Comparison of ENCODE assay signal across 20 cellular contexts in the genomic region with DNA sequence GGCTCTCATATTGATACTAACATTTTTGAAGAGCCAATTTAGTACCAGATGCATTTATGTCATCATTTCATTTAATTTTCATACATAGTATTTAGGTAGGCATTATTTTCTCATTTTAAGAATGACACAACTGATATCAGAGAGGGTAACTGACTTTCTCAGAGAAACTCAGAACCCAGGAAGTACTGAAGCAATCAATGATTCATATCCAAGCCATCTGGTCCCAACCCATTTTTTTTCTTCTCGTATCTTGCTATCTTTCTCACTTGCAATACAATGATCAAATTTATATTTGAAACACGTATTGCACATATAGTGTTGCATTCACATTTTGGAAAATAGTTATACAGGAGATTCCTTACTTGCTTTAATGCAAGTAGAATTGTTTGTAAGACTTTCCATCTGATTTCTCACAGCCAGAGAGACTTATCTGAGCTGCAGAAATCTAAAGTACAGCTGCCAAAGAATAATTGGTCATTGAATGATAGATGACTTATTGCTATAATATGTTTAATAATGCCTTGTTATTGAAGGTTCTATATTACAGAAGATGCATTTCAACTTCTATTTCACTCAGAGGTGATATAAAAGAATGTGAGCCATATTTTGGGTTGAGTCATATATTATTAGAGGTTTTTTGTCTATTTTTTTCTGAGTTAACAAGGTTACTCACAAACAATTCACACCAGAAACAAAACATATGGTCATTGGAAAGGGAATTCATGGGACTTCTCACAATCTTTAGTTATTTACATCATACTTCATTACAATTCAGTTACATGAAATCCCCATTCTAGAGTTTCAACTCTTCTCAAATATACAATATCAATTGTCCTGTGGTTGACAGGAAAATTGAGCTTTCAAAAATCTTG.
A peak's percentile ranks its signal among the peaks of the same experiment; 100 is the strongest.
DNase-seq lines count a peak whose midpoint lies in the region; FAIRE-seq and TF ChIP-seq lines count a peak whose summit lies in the region.
"Had no signal": no experiment of that assay in that cellular context is flagged by ENCODE, and none has a peak within 500 bp of the region (broad histone marks: within the 10 kb centered on the region; RNA-seq: fewer than 3 reads in every experiment).

No MANE protein-coding gene starts in this region.

- H3K36me3 ChIP-seq in GM23248 (ENCODE audit: low read depth) (no peaks in the 10 kb centered on the region), bronchial epithelial cell (ENCODE audit: control insufficient read depth, insufficient read depth, low read length) (no peaks in the 10 kb centered on the region), neural progenitor cell (no peaks in the 10 kb centered on the region), endodermal cell (ENCODE audit: control insufficient read depth, insufficient read depth, low read length) (no peaks in the 10 kb centered on the region)
- H3K36me3 ChIP-seq: BLaER1 treated with 17β-estradiol and CSF1 and Interleukin-3, amounts not matched to agents 10 nM and 100 nM; heart left ventricle; thoracic aorta; WERI-Rb-1 had no signal

- H4K20me1 ChIP-seq in GM23248 (ENCODE audit: insufficient read depth) (no peaks in the 10 kb centered on the region), neural progenitor cell (ENCODE audit: low read depth) (no peaks in the 10 kb centered on the region), H9 (ENCODE audit: control insufficient read depth, insufficient read depth, insufficient read length) (no peaks in the 10 kb centered on the region)
- H4K20me1 ChIP-seq: BLaER1 treated with 17β-estradiol and CSF1 and Interleukin-3, amounts not matched to agents 10 nM and 100 nM had no signal

- H3K23me2 ChIP-seq in H9 (ENCODE audit: insufficient read length, low read depth, low read length, poor library complexity, severe bottlenecking), result no peaks in the 10 kb centered on the region

- no peak overlapping the region for H3K14ac ChIP-seq in H9 (ENCODE audit: insufficient read depth, low read length)

- no peaks in the 10 kb centered on the region for H3K9me2 ChIP-seq in GM23248 (ENCODE audit: insufficient read depth)

- H3K79me2 ChIP-seq in GM23248 (ENCODE audit: insufficient read depth) (no peaks in the 10 kb centered on the region), neural progenitor cell (ENCODE audit: low read depth) (no peaks in the 10 kb centered on the region), H9 (ENCODE audit: insufficient read depth, low read length) (no peaks in the 10 kb centered on the region)

- H2AFZ ChIP-seq in GM23248 (no peak overlapping the region), neural progenitor cell (replicated peaks) (no peak overlapping the region), H9 (ENCODE audit: low read length) (no peak overlapping the region)

- no peak overlapping the region for H2BK5ac ChIP-seq in H9 (ENCODE audit: insufficient read length, low read length)

- in situ Hi-C loops in GM23248 (cut with MboI), result no loop called here

- no peak overlapping the region for H4K5ac ChIP-seq in H9 (ENCODE audit: insufficient read length, low read depth, low read length)

- H3K4me3 ChIP-seq in GM23248 (no peak overlapping the region), bronchial epithelial cell (ENCODE audit: low read depth, low read length) (no peak overlapping the region), neural progenitor cell (no peak overlapping the region), endodermal cell (ENCODE audit: low read length) (no peak overlapping the region)
- H3K4me3 ChIP-seq: BLaER1 treated with 17β-estradiol and CSF1 and Interleukin-3, amounts not matched to agents 10 nM and 100 nM; heart left ventricle; thoracic aorta had no signal

- no peak overlapping the region for H3K56ac ChIP-seq in H9 (ENCODE audit: insufficient read length, low read depth, low read length)

- WGBS in GM23248 (ENCODE audit: low coverage in 1 of 2, low lambda C conversion rate in 2 of 2, missing lambda C conversion rate in 2 of 2), 2 experiments, result 22% methylated on average over 2 of the region's 2 CpGs
- 98% methylated on average over 2 of the region's 2 CpGs; no CpG with 5 or more reads in 1 of the 2 experiments for WGBS in endodermal cell (ENCODE audit: insufficient coverage in 1 of 2, insufficient read length in 1 of 2), 2 experiments
- no CpG with 5 or more reads among the region's 2 CpGs for WGBS in H9 (ENCODE audit: extremely low coverage, insufficient read length, low lambda C conversion rate)

- H3K4me1 ChIP-seq in GM23248 (ENCODE audit: insufficient read depth) (peaks cover 50% of the 10 kb centered on the region), neural progenitor cell (no peaks in the 10 kb centered on the region), endodermal cell (ENCODE audit: control insufficient read depth, insufficient read depth, low read length) (no peaks in the 10 kb centered on the region), H9 (ENCODE audit: insufficient read depth, low read length) (no peaks in the 10 kb centered on the region)
- H3K4me1 ChIP-seq: BLaER1 treated with 17β-estradiol and CSF1 and Interleukin-3, amounts not matched to agents 10 nM and 100 nM had no signal

- no peak overlapping the region for H3K18ac ChIP-seq in H9 (ENCODE audit: insufficient read length, low read depth, low read length)

- H3K4me2 ChIP-seq in GM23248 (ENCODE audit: unreplicated experiment) (peak overlapping the region; percentile 33), neural progenitor cell (no peak overlapping the region), H9 (ENCODE audit: insufficient read depth, insufficient read length, low read length) (no peak overlapping the region)
- H3K4me2 ChIP-seq: BLaER1 treated with 17β-estradiol and CSF1 and Interleukin-3, amounts not matched to agents 10 nM and 100 nM had no signal

- H3K27ac ChIP-seq in GM23248 (peak overlapping the region; percentile 70), neural progenitor cell (no peak overlapping the region), endodermal cell (ENCODE audit: low read depth, low read length) (no peak overlapping the region), H9 (ENCODE audit: insufficient read length, low read depth, low read length) (no peak overlapping the region)
- H3K27ac ChIP-seq: BLaER1 treated with 17β-estradiol and CSF1 and Interleukin-3, amounts not matched to agents 10 nM and 100 nM; heart left ventricle; thoracic aorta; WERI-Rb-1 had no signal

- H3K27me3 ChIP-seq in GM23248 (replicated peaks; ENCODE audit: insufficient read depth), result no peaks in the 10 kb centered on the region
- no peaks in the 10 kb centered on the region for H3K27me3 ChIP-seq in bronchial epithelial cell (ENCODE audit: control insufficient read depth, insufficient read depth, low read length)
- H3K27me3 ChIP-seq in neural progenitor cell, result no peaks in the 10 kb centered on the region
- H3K27me3 ChIP-seq in endodermal cell (ENCODE audit: control insufficient read depth, insufficient read depth, low read length, poor library complexity, severe bottlenecking), result no peaks in the 10 kb centered on the region
- H3K27me3 ChIP-seq in H9 (ENCODE audit: insufficient read depth, low read length), result no peaks in the 10 kb centered on the region
- H3K27me3 ChIP-seq: BLaER1 treated with 17β-estradiol and CSF1 and Interleukin-3, amounts not matched to agents 10 nM and 100 nM; heart left ventricle had no signal

- TF ChIP-seq CTCF in bronchial epithelial cell (IDR thresholded peaks at IDR 0.05; ENCODE audit: insufficient read depth, low read length, severe bottlenecking) (no peak), neural progenitor cell (IDR thresholded peaks at IDR 0.05) (no peak), endodermal cell (conservative IDR thresholded peaks at IDR 0.05) (no peak), H9 (conservative IDR thresholded peaks at IDR 0.05) (no peak)

- H3K36me3 Mint-ChIP-seq in neural progenitor cell (no peaks in the 10 kb centered on the region), endodermal cell (ENCODE audit: low read depth) (no peaks in the 10 kb centered on the region), H9 (ENCODE audit: insufficient read depth in 1 of 3, low read depth in 3 of 3) (no peaks in the 10 kb centered on the region)

- H3T11ph ChIP-seq in H9 (ENCODE audit: low read length), result no peak overlapping the region

- no peak overlapping the region for H2BK20ac ChIP-seq in H9 (ENCODE audit: low read depth, low read length, poor library complexity, severe bottlenecking)

- H4K91ac ChIP-seq in H9 (ENCODE audit: insufficient read length, low read depth, low read length), result no peak overlapping the region

- H3K4me1 Mint-ChIP-seq in neural progenitor cell (peaks cover 34% of the 10 kb centered on the region), endodermal cell (peaks cover 8% of the 10 kb centered on the region), H9 (peaks cover 12% of the 10 kb centered on the region in 2 experiments)

- H3K9me3 ChIP-seq in GM23248 (ENCODE audit: low read depth) (no peaks in the 10 kb centered on the region), neural progenitor cell (ENCODE audit: low read depth) (no peaks in the 10 kb centered on the region), endodermal cell (ENCODE audit: control insufficient read depth, low read length) (no peaks in the 10 kb centered on the region), H9 (ENCODE audit: control insufficient read depth, low read depth, low read length) (no peaks in the 10 kb centered on the region)
- H3K9me3 ChIP-seq: BLaER1 treated with 17β-estradiol and CSF1 and Interleukin-3, amounts not matched to agents 10 nM and 100 nM; heart left ventricle; thoracic aorta had no signal

- H3K9ac ChIP-seq in GM23248, result peak overlapping the region; percentile 23; the same call in 1 of the 2 replicates
- H3K9ac ChIP-seq in neural progenitor cell, result no peak overlapping the region
- H3K9ac ChIP-seq in endodermal cell (ENCODE audit: extremely low read depth, low read length, poor library complexity, severe bottlenecking), result no peak overlapping the region
- no peak overlapping the region for H3K9ac ChIP-seq in H9 (ENCODE audit: extremely low read depth, insufficient read length, low read length)
- H3K9ac ChIP-seq: BLaER1 treated with 17β-estradiol and CSF1 and Interleukin-3, amounts not matched to agents 10 nM and 100 nM had no signal

- H3F3A ChIP-seq in GM23248 (ENCODE audit: insufficient read depth) (peaks cover 55% of the 10 kb centered on the region), neural progenitor cell (ENCODE audit: low read depth) (no peaks in the 10 kb centered on the region)

- H2AK5ac ChIP-seq in H9 (ENCODE audit: insufficient read length, low read length), result no peak overlapping the region

- H3K27me3 Mint-ChIP-seq in neural progenitor cell (ENCODE audit: insufficient read depth, low read depth) (no peaks in the 10 kb centered on the region), endodermal cell (ENCODE audit: insufficient read depth) (no peaks in the 10 kb centered on the region), H9 (ENCODE audit: low read depth) (no peaks in the 10 kb centered on the region)
- H3K27me3 Mint-ChIP-seq: effector memory CD8-positive, alpha-beta T cell had no signal

- no peak overlapping the region for H3K4ac ChIP-seq in H9 (ENCODE audit: low read depth, low read length)

- no peak overlapping the region for H2BK120ac ChIP-seq in H9 (ENCODE audit: low read depth, low read length, poor library complexity, severe bottlenecking)

- no peak for FAIRE-seq in bronchial epithelial cell (lab: Jason Lieb, UNC)
- FAIRE-seq: GM12892 had no signal

- H3K23ac ChIP-seq in H9 (ENCODE audit: insufficient read length, low read depth, low read length), result no peak overlapping the region

- H4K8ac ChIP-seq in H9 (replicated peaks; ENCODE audit: insufficient read length, low read depth, low read length), result no peak overlapping the region

- DNase-seq in GM23248 (peak; percentile 71), NCI-H446 (lab: John Stamatoyannopoulos, UW) (peak; percentile 21 to 27), bronchial epithelial cell (ENCODE audit: low read depth) (peak; percentile 78), neural progenitor cell (ENCODE audit: low spot score) (no peak), endodermal cell (no peak), NCI-H526 (lab: John Stamatoyannopoulos, UW) (no peak), H9 (no peak), LoVo (ENCODE audit: low spot score) (no peak)
- DNase-seq: activated naive CD4-positive, alpha-beta T cell treated with anti-CD3 and anti-CD28 coated beads for 36 hours; central memory CD4-positive, alpha-beta T cell; DMS79 treated with DMSO at 0.1 percent for 48 hours; effector memory CD8-positive, alpha-beta T cell; heart left ventricle; NCI-H1092 treated with DMSO at 0.1 percent for 48 hours; stimulated activated CD4-positive, alpha-beta T cell treated with anti-CD3 and anti-CD28 coated beads, Interleukin-2, amount 100 ng/mL, for 24 hours; stimulated activated CD8-positive, alpha-beta memory T cell treated with anti-CD3 and anti-CD28 coated beads, Interleukin-4, amount 100 ng/mL, for 48 hours; WERI-Rb-1 had no signal

- no peaks in the 10 kb centered on the region for H3K79me1 ChIP-seq in H9 (ENCODE audit: insufficient read depth, low read depth, low read length, poor library complexity, severe bottlenecking)

- H3K9me3 Mint-ChIP-seq in neural progenitor cell (no peaks in the 10 kb centered on the region), endodermal cell (no peaks in the 10 kb centered on the region), H9 (no peaks in the 10 kb centered on the region)
- H3K9me3 Mint-ChIP-seq: activated naive CD4-positive, alpha-beta T cell treated with anti-CD3 and anti-CD28 coated beads for 36 hours; effector memory CD8-positive, alpha-beta T cell had no signal

- H3K27ac Mint-ChIP-seq in neural progenitor cell (peak overlapping the region; percentile 66), endodermal cell (no peak overlapping the region), H9 (no peak overlapping the region)
- H3K27ac Mint-ChIP-seq: activated naive CD4-positive, alpha-beta T cell treated with anti-CD3 and anti-CD28 coated beads for 36 hours; effector memory CD8-positive, alpha-beta T cell had no signal

- H2BK15ac ChIP-seq in H9 (ENCODE audit: low read depth, low read length), result no peak overlapping the region

- H3K4me3 Mint-ChIP-seq in neural progenitor cell, result no peak overlapping the region
- H3K4me3 Mint-ChIP-seq in endodermal cell, result no peak overlapping the region
- no peak overlapping the region for H3K4me3 Mint-ChIP-seq in H9
- H3K4me3 Mint-ChIP-seq: activated naive CD4-positive, alpha-beta T cell treated with anti-CD3 and anti-CD28 coated beads for 36 hours; effector memory CD8-positive, alpha-beta T cell had no signal

- H2BK12ac ChIP-seq in H9 (ENCODE audit: insufficient read length, low read depth, low read length), result no peak overlapping the region

Comparison
In these comparisons a context has a peak if more than half of its experiments do, and no peak if none do; other contexts are left out.
1. DNase-seq: peak in GM23248 (single experiment), NCI-H446 (2 of 2) and bronchial epithelial cell (single experiment); none in neural progenitor cell (single experiment), endodermal cell (single experiment), NCI-H526 (0 of 2), H9 (single experiment) and LoVo (single experiment).